9 cellular contexts compared by ENCODE assay signal in genomic region chr3:65425880-65426279, GRCh38.
DNase-seq lines count a peak whose midpoint lies in the region; ATAC-seq and TF ChIP-seq lines count a peak whose summit lies in the region.
"Had no signal": no experiment of that assay in that cellular context is flagged by ENCODE, and none has a peak within 500 bp of the region (broad histone marks: within the 10 kb centered on the region; RNA-seq: fewer than 3 reads in every experiment).

No MANE protein-coding gene starts in this region.

- peak in 34 of 56 donors; percentile 7 to 50 (median 32) for TF ChIP-seq CTCF in dorsolateral prefrontal cortex (IDR thresholded peaks at IDR 0.05 in 54 of 56, conservative IDR thresholded peaks at IDR 0.05 in 2 of 56; ENCODE audit: low read depth in 1 of 56, partially characterized antibody in 56 of 56)
- no peak for TF ChIP-seq CTCF in lower leg skin (IDR thresholded peaks at IDR 0.05)
- no peak for TF ChIP-seq CTCF in GM10248 (IDR thresholded peaks at IDR 0.05; ENCODE audit: control extremely low read depth, extremely low read depth, low read depth, missing control alignments)

- intact Hi-C loops in dorsolateral prefrontal cortex (cut with DNase I) (no loop called here), lower leg skin (cut with DNase I; ENCODE audit: low total_unique reads) (no loop called here)

- H3K4me3 ChIP-seq in dorsolateral prefrontal cortex (no peak overlapping the region), lower leg skin (ENCODE audit: low read depth, poor library complexity, severe bottlenecking) (no peak overlapping the region)
- H3K4me3 ChIP-seq: HAP-1 had no signal

- no peak overlapping the region for H3K27ac ChIP-seq in dorsolateral prefrontal cortex

- DNase-seq in EL, result peak; percentile 11
- DNase-seq in NAMALWA (ENCODE audit: low spot score), result peak; percentile 0
- no peak for DNase-seq in dorsolateral prefrontal cortex
- DNase-seq in myocyte (ENCODE audit: low read depth), result peak; percentile 24
- no peak for DNase-seq in lower leg skin (ENCODE audit: low spot score in 2 of 2)
- DNase-seq in DMS79 treated with DMSO at 0.1 percent for 48 hours (lab: John Stamatoyannopoulos, UW), result no peak
- no peak for DNase-seq in GM10248 (ENCODE audit: extremely low spot score)

- POLR2A ChIA-PET in GM10248 (lab: Yijun Ruan, JAX), result no interaction called here

- 78 to 86% methylated on average over 3 of the region's 3 CpGs for WGBS in lower leg skin, 2 donors

- TF ChIP-seq POLR2A in lower leg skin (IDR thresholded peaks at IDR 0.05), result no peak

- no peaks in the 10 kb centered on the region for H3K27me3 ChIP-seq in dorsolateral prefrontal cortex

- no peak for ATAC-seq in GM19328 (IDR thresholded peaks at IDR 0.05; ENCODE audit: unreplicated experiment)

- CTCF ChIA-PET in GM10248 (lab: Yijun Ruan, JAX), result interaction anchor here (1.2 to 3.3 kb wide), 5 partner anchors 12 to 247 kb away, joined by 3 to 19 read pairs (median 9); no protein-coding TSS in a partner anchor

Comparison
In these comparisons a context has a peak if more than half of its experiments do, and no peak if none do; other contexts are left out.
1. DNase-seq: peak in EL (single experiment), NAMALWA (single experiment) and myocyte (single experiment); none in dorsolateral prefrontal cortex (0 of 10), lower leg skin (0 of 2), DMS79 treated with DMSO at 0.1 percent for 48 hours (single experiment) and GM10248 (single experiment).
2. CTCF ChIP-seq: peak in dorsolateral prefrontal cortex (34 of 56); none in lower leg skin (0 of 3) and GM10248 (single experiment).